17 cellular contexts compared by ENCODE assay signal in genomic region chr13:90156390-90156789, GRCh38.
A peak's percentile ranks its signal among the peaks of the same experiment; 100 is the strongest.
DNase-seq lines count a peak whose midpoint lies in the region; ATAC-seq, FAIRE-seq and TF ChIP-seq lines count a peak whose summit lies in the region.
"Had no signal": no experiment of that assay in that cellular context is flagged by ENCODE, and none has a peak within 500 bp of the region (broad histone marks: within the 10 kb centered on the region; RNA-seq: fewer than 3 reads in every experiment).

No MANE protein-coding gene starts in this region.

- H3K27me3 ChIP-seq in K562 (ENCODE audit: control insufficient read depth in 2 of 2, insufficient read depth in 2 of 2, low read length in 2 of 2) (no peaks in the 10 kb centered on the region), gastrocnemius medialis (no peaks in the 10 kb centered on the region)
- H3K27me3 ChIP-seq: BLaER1 had no signal

- 3% methylated on average over 1 of the region's 1 CpG for WGBS in K562 (ENCODE audit: insufficient coverage, low coverage, missing lambda C conversion rate)

- H3K36me3 Mint-ChIP-seq in natural killer cell (no peaks in the 10 kb centered on the region), MCF 10A (ENCODE audit: insufficient read depth, unreplicated experiment) (no peaks in the 10 kb centered on the region)
- H3K36me3 Mint-ChIP-seq: CD8-positive, alpha-beta T cell; IgD-negative memory B cell had no signal

- no peak for TF ChIP-seq EP300 in K562 (IDR thresholded peaks at IDR 0.05; ENCODE audit: low read length)

- H3K4me1 Mint-ChIP-seq in natural killer cell (no peaks in the 10 kb centered on the region), MCF 10A (ENCODE audit: insufficient read depth, unreplicated experiment) (no peaks in the 10 kb centered on the region)
- H3K4me1 Mint-ChIP-seq: IgD-negative memory B cell had no signal

- POLR2A ChIA-PET in K562 (lab: Yijun Ruan, JAX) (no interaction called here), MCF 10A (lab: Yijun Ruan, JAX) (no interaction called here)

- H2AFZ ChIP-seq in K562 (ENCODE audit: low read depth, low read length): no peak overlapping the region

- H3K36me3 ChIP-seq in K562 (ENCODE audit: control insufficient read depth, insufficient read depth, low read length) (no peaks in the 10 kb centered on the region), gastrocnemius medialis (no peaks in the 10 kb centered on the region)
- H3K36me3 ChIP-seq: BLaER1 had no signal

- in situ Hi-C loops in K562 (cut with MboI): no loop called here
- in situ Hi-C loops in gastrocnemius medialis (cut with MboI; ENCODE audit: low sequenced_read_pairs in 4 of 4): no loop called here

- no peak overlapping the region for H3K27ac Mint-ChIP-seq in natural killer cell
- H3K27ac Mint-ChIP-seq in MCF 10A (ENCODE audit: low read depth, unreplicated experiment): no peak overlapping the region
- H3K27ac Mint-ChIP-seq: CD8-positive, alpha-beta T cell; H9; IgD-negative memory B cell had no signal

- no peak overlapping the region for H3K4me2 ChIP-seq in K562 (ENCODE audit: insufficient read depth, low read length)
- H3K4me2 ChIP-seq: BLaER1 had no signal

- H3K79me2 ChIP-seq in K562 (ENCODE audit: control insufficient read depth, insufficient read depth, low read length): no peaks in the 10 kb centered on the region

- CTCF ChIA-PET in K562 (lab: Yijun Ruan, JAX; ENCODE audit: low intra/inter-chr PET ratio) (no interaction called here), MCF 10A (lab: Yijun Ruan, JAX) (no interaction called here)

- H3K9me3 Mint-ChIP-seq in natural killer cell (peaks cover 13% of the 10 kb centered on the region in 2 donors), MCF 10A (ENCODE audit: unreplicated experiment) (no peaks in the 10 kb centered on the region)
- H3K9me3 Mint-ChIP-seq: H9 had no signal

- TF ChIP-seq RAD21 in K562 (CRISPR knock-in tag; conservative IDR thresholded peaks at IDR 0.05 in 1 of 2, IDR thresholded peaks at IDR 0.05 in 1 of 2): no peak

- DNase-seq in NCI-H1105 treated with DMSO at 0.1 percent for 48 hours (lab: John Stamatoyannopoulos, UW): peak; percentile 7
- DNase-seq in NCI-H1105 (lab: John Stamatoyannopoulos, UW): no peak
- peak; percentile 88 for DNase-seq in NCI-H748 (lab: John Stamatoyannopoulos, UW; ENCODE audit: unreplicated experiment)
- no peak for DNase-seq in K562 (ENCODE audit: extremely low read depth in 1 of 4, low spot score in 3 of 4)
- DNase-seq in natural killer cell: no peak
- no peak for DNase-seq in MCF 10A (ENCODE audit: unreplicated experiment)
- DNase-seq in gastrocnemius medialis: no peak
- DNase-seq: 8988T; Calu3; CD8-positive, alpha-beta T cell; DMS79 treated with DMSO at 0.1 percent for 48 hours; GF-D8; GOT3; H9 had no signal

- H3K9me1 ChIP-seq in K562 (ENCODE audit: control insufficient read depth, insufficient read depth, low read length): no peaks in the 10 kb centered on the region

- ATAC-seq in K562 (no peak), natural killer cell (no peak), gastrocnemius medialis (no peak)
- ATAC-seq: CD8-positive, alpha-beta T cell; HepG2 had no signal

- H3K27me3 Mint-ChIP-seq in natural killer cell (ENCODE audit: low read depth in 2 of 2) (no peaks in the 10 kb centered on the region), MCF 10A (ENCODE audit: insufficient read depth, unreplicated experiment) (no peaks in the 10 kb centered on the region)
- H3K27me3 Mint-ChIP-seq: IgD-negative memory B cell had no signal

- intact Hi-C loops in K562 (cut with micrococcal nuclease): no loop called here
- intact Hi-C loops in natural killer cell (cut with micrococcal nuclease): no loop called here
- intact Hi-C loops in MCF 10A (cut with micrococcal nuclease): no loop called here
- intact Hi-C loops in gastrocnemius medialis (cut with DNase I; ENCODE audit: low total_unique reads): no loop called here

- H4K20me1 ChIP-seq in K562 (replicated peaks; ENCODE audit: control insufficient read depth, insufficient read depth, low read length): no peaks in the 10 kb centered on the region
- H4K20me1 ChIP-seq: BLaER1 had no signal

- H3K4me3 Mint-ChIP-seq in natural killer cell (no peak overlapping the region), MCF 10A (ENCODE audit: unreplicated experiment) (no peak overlapping the region)
- H3K4me3 Mint-ChIP-seq: CD8-positive, alpha-beta T cell; H9 had no signal

- no peak overlapping the region for H3K9ac ChIP-seq in K562 (ENCODE audit: insufficient read depth in 1 of 2, low read depth in 2 of 2, low read length in 2 of 2)
- H3K9ac ChIP-seq: BLaER1 had no signal

- BruUV-seq in K562 (replicated peaks; lab: Mats Ljungman, UMichigan) (no TSS peak), MCF 10A (replicated peaks; lab: Mats Ljungman, UMichigan) (no TSS peak)

- FAIRE-seq in K562 (lab: Jason Lieb, UNC): no peak
- FAIRE-seq: HepG2 had no signal

- TF ChIP-seq CTCF in K562 (IDR thresholded peaks at IDR 0.05 in 2 of 3, conservative IDR thresholded peaks at IDR 0.05 in 1 of 3; ENCODE audit: insufficient read depth in 2 of 3, low read depth in 1 of 3, low read length in 3 of 3) (no peak), natural killer cell (IDR thresholded peaks at IDR 0.05) (no peak), MCF 10A (IDR thresholded peaks at IDR 0.05; ENCODE audit: unreplicated experiment) (no peak), gastrocnemius medialis (IDR thresholded peaks at IDR 0.05 in 4 of 5, conservative IDR thresholded peaks at IDR 0.05 in 1 of 5) (no peak)

- H3K4me1 ChIP-seq in K562 (replicated peaks in 1 of 2; ENCODE audit: control insufficient read depth in 2 of 2, insufficient read depth in 2 of 2, low read length in 2 of 2) (no peaks in the 10 kb centered on the region), gastrocnemius medialis (no peaks in the 10 kb centered on the region)
- H3K4me1 ChIP-seq: BLaER1 had no signal

- H3K9me3 ChIP-seq in K562 (replicated peaks; ENCODE audit: control insufficient read depth, insufficient read depth, low read depth, low read length): peaks cover 4% of the 10 kb centered on the region; the same call in 1 of the 2 replicates
- H3K9me3 ChIP-seq in gastrocnemius medialis: no peaks in the 10 kb centered on the region
- H3K9me3 ChIP-seq: BLaER1 had no signal

- TF ChIP-seq POLR2A in K562 (conservative IDR thresholded peaks at IDR 0.05): no peak
- TF ChIP-seq POLR2A in gastrocnemius medialis (IDR thresholded peaks at IDR 0.05): no peak

- no peak overlapping the region for H3K4me3 ChIP-seq in K562
- no peak overlapping the region for H3K4me3 ChIP-seq in gastrocnemius medialis
- H3K4me3 ChIP-seq: BLaER1 had no signal

- no peak overlapping the region for H3K27ac ChIP-seq in K562 (ENCODE audit: extremely low read depth, low read depth, low read length)
- no peak overlapping the region for H3K27ac ChIP-seq in gastrocnemius medialis
- H3K27ac ChIP-seq: BLaER1 had no signal

TF ChIP-seq in K562, 482 proteins besides CTCF, POLR2A, EP300 and RAD21:
- TF ChIP-seq ZNF766 (CRISPR knock-in tag; conservative IDR thresholded peaks at IDR 0.05) (no peak), ZNF584 (CRISPR knock-in tag; IDR thresholded peaks at IDR 0.05; ENCODE audit: low read depth) (no peak), CBFB (CRISPR knock-in tag; IDR thresholded peaks at IDR 0.05) (no peak), TSC22D4 (tag; IDR thresholded peaks at IDR 0.05) (peak; percentile 54; the same call in 1 of the 2 replicates), ZNF586 (CRISPR knock-in tag; conservative IDR thresholded peaks at IDR 0.05) (no peak), TCF7L2 (IDR thresholded peaks at IDR 0.05; ENCODE audit: low read depth, low read length) (no peak)

Comparison
In these comparisons a context has a peak if more than half of its experiments do, and no peak if none do; other contexts are left out.
1. DNase-seq: peak in NCI-H1105 treated with DMSO at 0.1 percent for 48 hours (single experiment) and NCI-H748 (single experiment); none in NCI-H1105 (single experiment), K562 (0 of 4), natural killer cell (single experiment), MCF 10A (single experiment) and gastrocnemius medialis (0 of 2).